8 cellular contexts compared by ENCODE assay signal in genomic region chr19:1206063-1206732, GRCh38. TPM values are rescaled to one million over a fixed set of nuclear protein-coding genes. Genes with fewer than 3 reads are reported as not detected.
DNase-seq lines count a peak whose midpoint lies in the region; ATAC-seq, FAIRE-seq and TF ChIP-seq lines count a peak whose summit lies in the region.

No MANE protein-coding gene starts in this region.

- under 1% methylated on average over 15 of the region's 90 CpGs for WGBS in suprapubic skin

- peaks cover 3 to 8% of the 10 kb centered on the region in 2 experiments for H3K36me3 ChIP-seq in keratinocyte (ENCODE audit: control insufficient read depth in 2 of 2, extremely low read depth in 1 of 2, insufficient read depth in 2 of 2, low read length in 2 of 2)
- no peaks in the 10 kb centered on the region for H3K36me3 ChIP-seq in suprapubic skin

- DNase-seq in T-helper 2 cell treated with Interferon-gamma antibody and Interleukin-4, amounts not matched to agents 5 μg/mL and 100 μg/mL, for 36 hours (ENCODE audit: low spot score): no peak
- no peak for DNase-seq in T-helper 2 cell
- no peak for DNase-seq in activated naive CD8-positive, alpha-beta T cell treated with anti-CD3 and anti-CD28 coated beads for 36 hours
- no peak for DNase-seq in keratinocyte (ENCODE audit: low read depth, low spot score)
- DNase-seq in suprapubic skin (ENCODE audit: low spot score in 2 of 2): no peak
- DNase-seq in HCEC 1CT: no peak
- no peak for DNase-seq in mucosa of gallbladder (ENCODE audit: low spot score)

- H4K20me1 ChIP-seq in keratinocyte (ENCODE audit: control insufficient read depth, extremely low read depth, insufficient read depth, low read length): peaks cover 11% of the 10 kb centered on the region

- peaks cover 18% of the 10 kb centered on the region for H3K36me3 Mint-ChIP-seq in T-helper 2 cell treated with Interferon-gamma antibody and Interleukin-4, amounts not matched to agents 5 μg/mL and 100 μg/mL, for 36 hours (ENCODE audit: low read depth)
- peaks cover 26% of the 10 kb centered on the region for H3K36me3 Mint-ChIP-seq in activated naive CD8-positive, alpha-beta T cell treated with anti-CD3 and anti-CD28 coated beads for 36 hours

- peak overlapping the region; percentile 67 for H3K27ac ChIP-seq in keratinocyte (ENCODE audit: control insufficient read depth, insufficient read depth, low read length)
- peak overlapping the region; percentile 58 for H3K27ac ChIP-seq in suprapubic skin

- no peaks in the 10 kb centered on the region for H3K27me3 Mint-ChIP-seq in T-helper 2 cell treated with Interferon-gamma antibody and Interleukin-4, amounts not matched to agents 5 μg/mL and 100 μg/mL, for 36 hours (ENCODE audit: low read depth)
- H3K27me3 Mint-ChIP-seq in activated naive CD8-positive, alpha-beta T cell treated with anti-CD3 and anti-CD28 coated beads for 36 hours: no peaks in the 10 kb centered on the region

- no peak overlapping the region for H2AFZ ChIP-seq in keratinocyte (ENCODE audit: control insufficient read depth, low read length)

- TF ChIP-seq CTCF in keratinocyte (optimal IDR thresholded peaks at IDR 0.05 in 1 of 3, IDR thresholded peaks at IDR 0.05 in 1 of 3, conservative IDR thresholded peaks at IDR 0.05 in 1 of 3; ENCODE audit: extremely low read depth in 1 of 3, insufficient read depth in 2 of 3, low read length in 3 of 3) (no peak), suprapubic skin (IDR thresholded peaks at IDR 0.05) (no peak)

- H3K9me3 ChIP-seq in keratinocyte (ENCODE audit: control insufficient read depth, low read depth, low read length): no peaks in the 10 kb centered on the region
- H3K9me3 ChIP-seq in suprapubic skin: no peaks in the 10 kb centered on the region

- no peaks in the 10 kb centered on the region for H3K9me1 ChIP-seq in keratinocyte (ENCODE audit: control insufficient read depth, extremely low read depth, insufficient read depth, low read length)

- no peak for TF ChIP-seq EP300 in suprapubic skin (IDR thresholded peaks at IDR 0.05)

- TF ChIP-seq POLR2A in suprapubic skin (IDR thresholded peaks at IDR 0.05): no peak

- H3K4me1 Mint-ChIP-seq in T-helper 2 cell treated with Interferon-gamma antibody and Interleukin-4, amounts not matched to agents 5 μg/mL and 100 μg/mL, for 36 hours (ENCODE audit: low read depth): peaks cover 31% of the 10 kb centered on the region
- H3K4me1 Mint-ChIP-seq in activated naive CD8-positive, alpha-beta T cell treated with anti-CD3 and anti-CD28 coated beads for 36 hours: peaks cover 32% of the 10 kb centered on the region

- ATAC-seq in GM18517 (IDR thresholded peaks at IDR 0.05; ENCODE audit: unreplicated experiment): no peak

- peaks cover 46% of the 10 kb centered on the region for H3K79me2 ChIP-seq in keratinocyte (ENCODE audit: control insufficient read depth, insufficient read depth, low read length)

- H3K4me3 Mint-ChIP-seq in T-helper 2 cell treated with Interferon-gamma antibody and Interleukin-4, amounts not matched to agents 5 μg/mL and 100 μg/mL, for 36 hours: peak overlapping the region; percentile 93
- peak overlapping the region; percentile 93 for H3K4me3 Mint-ChIP-seq in activated naive CD8-positive, alpha-beta T cell treated with anti-CD3 and anti-CD28 coated beads for 36 hours

- peak overlapping the region; percentile 95 for H3K4me2 ChIP-seq in keratinocyte (ENCODE audit: control insufficient read depth, extremely low read depth, insufficient read depth, low read depth, low read length)

- peak overlapping the region; percentile 81 for H3K9ac ChIP-seq in keratinocyte (ENCODE audit: control insufficient read depth, extremely low read depth, insufficient read depth, low read length)

- H3K4me3 ChIP-seq in keratinocyte (ENCODE audit: control insufficient read depth in 2 of 3, extremely low read depth in 1 of 3, insufficient read depth in 2 of 3, low read depth in 1 of 3, low read length in 3 of 3) (peak overlapping the region; percentile 73 to 89 (median 79)), suprapubic skin (peak overlapping the region; percentile 69)

- peak overlapping the region; percentile 83 for H3K27ac Mint-ChIP-seq in T-helper 2 cell treated with Interferon-gamma antibody and Interleukin-4, amounts not matched to agents 5 μg/mL and 100 μg/mL, for 36 hours
- peak overlapping the region; percentile 84 for H3K27ac Mint-ChIP-seq in activated naive CD8-positive, alpha-beta T cell treated with anti-CD3 and anti-CD28 coated beads for 36 hours

- peaks cover 26% of the 10 kb centered on the region for H3K4me1 ChIP-seq in keratinocyte (ENCODE audit: control insufficient read depth, extremely low read depth, insufficient read depth, low read length)
- peaks cover 51% of the 10 kb centered on the region for H3K4me1 ChIP-seq in suprapubic skin

- no peaks in the 10 kb centered on the region for H3K9me3 Mint-ChIP-seq in T-helper 2 cell treated with Interferon-gamma antibody and Interleukin-4, amounts not matched to agents 5 μg/mL and 100 μg/mL, for 36 hours
- H3K9me3 Mint-ChIP-seq in activated naive CD8-positive, alpha-beta T cell treated with anti-CD3 and anti-CD28 coated beads for 36 hours: no peaks in the 10 kb centered on the region

- H3K27me3 ChIP-seq in keratinocyte (ENCODE audit: control insufficient read depth, extremely low read depth, insufficient read depth, low read length): no peaks in the 10 kb centered on the region
- no peaks in the 10 kb centered on the region for H3K27me3 ChIP-seq in suprapubic skin

- FAIRE-seq in keratinocyte (lab: Jason Lieb, UNC): no peak

- dilution Hi-C loops in keratinocyte (cut with MboI; ENCODE audit: extremely low pct_ligation_motif_present, low sequenced_read_pairs): no loop called here

RNA-seq across cellular contexts. Expression of gene STK11, which starts 0.6 kb away (rescaled TPM):
- 10 to 100 TPM; 54.7 to 55.8 TPM for total RNA-seq in activated naive CD8-positive, alpha-beta T cell treated with anti-CD3 and anti-CD28 coated beads for 36 hours
- polyA plus RNA-seq in keratinocyte: 24.6 to 31.4 TPM (median 28.1 TPM) in 3 replicates
- 21.6 TPM for polyA plus RNA-seq in keratinocyte (2011; ENCODE audit: low read depth)
- 13.7 and 27.8 TPM in 2 replicates for polyA plus RNA-seq in keratinocyte (2011; cell fraction: cytosol; rRNA removed)
- polyA plus RNA-seq in keratinocyte (2011; cell fraction: nucleus; rRNA removed): 47.3 and 54.0 TPM in 2 replicates
- polyA plus RNA-seq in keratinocyte (2012; ENCODE audit: low replicate concordance): 26.4 and 38.3 TPM in 2 replicates
- polyA minus RNA-seq in keratinocyte: 19.7 to 42.7 TPM (median 21.9 TPM) in 3 replicates
- polyA minus RNA-seq in keratinocyte (2011; cell fraction: cytosol; rRNA and poly(A)+ RNA removed): 56.2 TPM
- polyA minus RNA-seq in keratinocyte (2011; cell fraction: nucleus; rRNA and poly(A)+ RNA removed): 25.7 and 29.2 TPM in 2 replicates
- 10 to 100 TPM; 62.5 to 76.9 (median 66.4) TPM for total RNA-seq in suprapubic skin
- 72.2 TPM for total RNA-seq in mucosa of gallbladder

RNA-seq across cellular contexts. Expression of gene CBARP, which starts 31.6 kb away (rescaled TPM):
- total RNA-seq in activated naive CD8-positive, alpha-beta T cell treated with anti-CD3 and anti-CD28 coated beads for 36 hours: under 1 TPM; 0.33 to 0.46 TPM
- 0.93 to 2.8 TPM (median 1.2 TPM) in 3 replicates for polyA plus RNA-seq in keratinocyte
- polyA plus RNA-seq in keratinocyte (2011; ENCODE audit: low read depth): 0.51 TPM
- 0.55 and 1.9 TPM in 2 replicates for polyA plus RNA-seq in keratinocyte (2011; cell fraction: cytosol; rRNA removed)
- 3.6 and 6.2 TPM in 2 replicates for polyA plus RNA-seq in keratinocyte (2011; cell fraction: nucleus; rRNA removed)
- polyA plus RNA-seq in keratinocyte (2012; ENCODE audit: low replicate concordance): 3.5 and 3.6 TPM in 2 replicates
- polyA minus RNA-seq in keratinocyte: 0.30 to 1.2 TPM (median 1.2 TPM) in 3 replicates
- polyA minus RNA-seq in keratinocyte (2011; cell fraction: cytosol; rRNA and poly(A)+ RNA removed): 11.5 TPM
- polyA minus RNA-seq in keratinocyte (2011; cell fraction: nucleus; rRNA and poly(A)+ RNA removed): 3.4 and 7.1 TPM in 2 replicates
- total RNA-seq in suprapubic skin (1 to 10 TPM; 2.9 to 8.6 (median 5.1) TPM), mucosa of gallbladder (1.1 TPM)

RNA-seq across cellular contexts. Expression of gene SBNO2, which starts 32.1 kb away (rescaled TPM):
- total RNA-seq in activated naive CD8-positive, alpha-beta T cell treated with anti-CD3 and anti-CD28 coated beads for 36 hours: 10 to 100 TPM; 50.5 to 51.6 TPM
- polyA plus RNA-seq in keratinocyte: 10.9 to 19.4 TPM (median 13.1 TPM) in 3 replicates
- 12.9 TPM for polyA plus RNA-seq in keratinocyte (2011; ENCODE audit: low read depth)
- polyA plus RNA-seq in keratinocyte (2011; cell fraction: cytosol; rRNA removed): 6.0 and 14.5 TPM in 2 replicates
- polyA plus RNA-seq in keratinocyte (2011; cell fraction: nucleus; rRNA removed): 32.2 and 48.0 TPM in 2 replicates
- 17.3 and 24.6 TPM in 2 replicates for polyA plus RNA-seq in keratinocyte (2012; ENCODE audit: low replicate concordance)
- polyA minus RNA-seq in keratinocyte: 14.6 to 40.2 TPM (median 23.0 TPM) in 3 replicates
- polyA minus RNA-seq in keratinocyte (2011; cell fraction: cytosol; rRNA and poly(A)+ RNA removed): 32.6 TPM
- polyA minus RNA-seq in keratinocyte (2011; cell fraction: nucleus; rRNA and poly(A)+ RNA removed): 36.5 and 41.8 TPM in 2 replicates
- total RNA-seq in suprapubic skin (10 to 100 TPM; 36.7 to 58.9 (median 45.5) TPM), mucosa of gallbladder (64.1 TPM)

RNA-seq across cellular contexts. Expression of gene ATP5F1D, which starts 35.4 kb away (rescaled TPM):
- 100 to 1,000 TPM; 175 to 177 TPM for total RNA-seq in activated naive CD8-positive, alpha-beta T cell treated with anti-CD3 and anti-CD28 coated beads for 36 hours
- polyA plus RNA-seq in keratinocyte: 51.3 to 95.4 TPM (median 80.0 TPM) in 3 replicates
- 74.6 TPM for polyA plus RNA-seq in keratinocyte (2011; ENCODE audit: low read depth)
- 33.2 and 137 TPM in 2 replicates for polyA plus RNA-seq in keratinocyte (2011; cell fraction: cytosol; rRNA removed)
- 27.1 and 36.2 TPM in 2 replicates for polyA plus RNA-seq in keratinocyte (2011; cell fraction: nucleus; rRNA removed)
- polyA plus RNA-seq in keratinocyte (2012; ENCODE audit: low replicate concordance): 91.2 and 205 TPM in 2 replicates
- polyA minus RNA-seq in keratinocyte: 23.4 to 39.5 TPM (median 25.4 TPM) in 3 replicates
- 297 TPM for polyA minus RNA-seq in keratinocyte (2011; cell fraction: cytosol; rRNA and poly(A)+ RNA removed)
- 29.9 and 36.3 TPM in 2 replicates for polyA minus RNA-seq in keratinocyte (2011; cell fraction: nucleus; rRNA and poly(A)+ RNA removed)
- 100 to 1,000 TPM; 102 to 205 (median 137) TPM for total RNA-seq in suprapubic skin
- total RNA-seq in mucosa of gallbladder: 213 TPM

RNA-seq across cellular contexts. Expression of gene MIDN, which starts 42.2 kb away (rescaled TPM):
- 10 to 100 TPM; 29.3 to 29.6 TPM for total RNA-seq in activated naive CD8-positive, alpha-beta T cell treated with anti-CD3 and anti-CD28 coated beads for 36 hours
- polyA plus RNA-seq in keratinocyte: 4.7 to 14.1 TPM (median 6.8 TPM) in 3 replicates
- 9.3 TPM for polyA plus RNA-seq in keratinocyte (2011; ENCODE audit: low read depth)
- 3.8 and 6.9 TPM in 2 replicates for polyA plus RNA-seq in keratinocyte (2011; cell fraction: cytosol; rRNA removed)
- polyA plus RNA-seq in keratinocyte (2011; cell fraction: nucleus; rRNA removed): 23.5 and 31.4 TPM in 2 replicates
- 23.0 and 30.3 TPM in 2 replicates for polyA plus RNA-seq in keratinocyte (2012; ENCODE audit: low replicate concordance)
- polyA minus RNA-seq in keratinocyte: 5.9 to 26.1 TPM (median 6.6 TPM) in 3 replicates
- 44.9 TPM for polyA minus RNA-seq in keratinocyte (2011; cell fraction: cytosol; rRNA and poly(A)+ RNA removed)
- polyA minus RNA-seq in keratinocyte (2011; cell fraction: nucleus; rRNA and poly(A)+ RNA removed): 31.4 and 35.8 TPM in 2 replicates
- 100 to 1,000 TPM in 2 of 4 donors, 10 to 100 TPM in 2; 89.0 to 153 (median 105) TPM for total RNA-seq in suprapubic skin
- 127 TPM for total RNA-seq in mucosa of gallbladder
